1 cellular context compared by ENCODE assay signal in the genomic region with DNA sequence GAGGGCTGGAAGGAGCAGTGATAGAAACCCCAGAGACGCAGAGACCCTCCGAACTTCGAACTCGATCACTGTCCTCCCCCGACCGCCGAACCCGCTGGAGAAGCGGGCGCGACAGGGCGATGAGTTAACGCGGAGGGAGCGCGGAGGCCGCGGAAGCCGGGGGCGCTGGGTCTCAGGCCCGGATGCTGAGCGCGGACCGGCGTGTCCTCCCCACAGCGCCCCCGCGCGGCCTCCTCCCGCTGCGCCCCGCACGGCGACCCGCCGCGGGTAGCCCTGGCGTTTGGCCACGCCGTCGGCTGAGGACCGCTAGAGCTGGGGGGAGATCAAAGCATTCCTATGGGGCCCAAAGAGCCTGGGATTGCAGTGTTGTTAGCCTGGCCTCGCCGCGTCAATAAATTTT.
TF ChIP-seq lines count a peak whose summit lies in the region.

No MANE protein-coding gene starts in this region.

TF ChIP-seq in HEK293, 187 proteins besides CTCF, POLR2A, EP300 and RAD21 (continued from another document):
- TF ChIP-seq, protein P1, sequence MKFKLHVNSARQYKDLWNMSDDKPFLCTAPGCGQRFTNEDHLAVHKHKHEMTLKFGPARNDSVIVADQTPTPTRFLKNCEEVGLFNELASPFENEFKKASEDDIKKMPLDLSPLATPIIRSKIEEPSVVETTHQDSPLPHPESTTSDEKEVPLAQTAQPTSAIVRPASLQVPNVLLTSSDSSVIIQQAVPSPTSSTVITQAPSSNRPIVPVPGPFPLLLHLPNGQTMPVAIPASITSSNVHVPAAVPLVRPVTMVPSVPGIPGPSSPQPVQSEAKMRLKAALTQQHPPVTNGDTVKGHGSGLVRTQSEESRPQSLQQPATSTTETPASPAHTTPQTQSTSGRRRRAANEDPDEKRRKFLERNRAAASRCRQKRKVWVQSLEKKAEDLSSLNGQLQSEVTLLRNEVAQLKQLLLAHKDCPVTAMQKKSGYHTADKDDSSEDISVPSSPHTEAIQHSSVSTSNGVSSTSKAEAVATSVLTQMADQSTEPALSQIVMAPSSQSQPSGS (tag by site-specific recombination; IDR thresholded peaks at IDR 0.05; ENCODE audit: low read depth): no peak
- TF ChIP-seq, protein P2, sequence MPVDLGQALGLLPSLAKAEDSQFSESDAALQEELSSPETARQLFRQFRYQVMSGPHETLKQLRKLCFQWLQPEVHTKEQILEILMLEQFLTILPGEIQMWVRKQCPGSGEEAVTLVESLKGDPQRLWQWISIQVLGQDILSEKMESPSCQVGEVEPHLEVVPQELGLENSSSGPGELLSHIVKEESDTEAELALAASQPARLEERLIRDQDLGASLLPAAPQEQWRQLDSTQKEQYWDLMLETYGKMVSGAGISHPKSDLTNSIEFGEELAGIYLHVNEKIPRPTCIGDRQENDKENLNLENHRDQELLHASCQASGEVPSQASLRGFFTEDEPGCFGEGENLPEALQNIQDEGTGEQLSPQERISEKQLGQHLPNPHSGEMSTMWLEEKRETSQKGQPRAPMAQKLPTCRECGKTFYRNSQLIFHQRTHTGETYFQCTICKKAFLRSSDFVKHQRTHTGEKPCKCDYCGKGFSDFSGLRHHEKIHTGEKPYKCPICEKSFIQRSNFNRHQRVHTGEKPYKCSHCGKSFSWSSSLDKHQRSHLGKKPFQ (tag by site-specific recombination; IDR thresholded peaks at IDR 0.05): no peak
- TF ChIP-seq ZNF133 (tag by site-specific recombination; IDR thresholded peaks at IDR 0.05) (no peak), ZNF398 (tag by site-specific recombination; IDR thresholded peaks at IDR 0.05) (no peak), ZNF529 (tag by site-specific recombination; IDR thresholded peaks at IDR 0.05; ENCODE audit: insufficient replicate concordance) (no peak)
